In the genomic region with DNA sequence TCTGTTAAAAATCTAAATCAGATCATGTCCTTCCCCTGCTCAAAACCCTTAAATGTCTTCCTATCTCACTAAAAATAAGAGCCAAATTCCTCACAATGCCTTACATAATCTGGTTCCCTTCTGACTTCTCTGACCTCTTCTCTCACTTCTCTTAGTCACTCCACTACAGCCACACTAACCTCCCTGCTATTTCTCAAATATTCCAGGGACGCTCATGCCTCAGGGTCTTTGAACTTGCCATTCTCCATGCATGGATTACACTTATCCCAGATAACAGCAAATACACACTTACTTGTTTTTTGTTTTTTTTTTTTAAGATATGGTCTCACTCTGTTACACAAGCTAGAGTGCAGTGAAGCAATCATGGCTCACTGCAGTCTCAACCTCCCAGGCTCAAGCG, we compare ENCODE assay signal across 25 cellular contexts. TPM values are rescaled to one million over a fixed set of nuclear protein-coding genes. Genes with fewer than 3 reads are reported as not detected.
DNase-seq lines count a peak whose midpoint lies in the region; ATAC-seq, FAIRE-seq and TF ChIP-seq lines count a peak whose summit lies in the region.
"Had no signal": no experiment of that assay in that cellular context is flagged by ENCODE, and none has a peak within 500 bp of the region (broad histone marks: within the 10 kb centered on the region; RNA-seq: fewer than 3 reads in every experiment).

No MANE protein-coding gene starts in this region.

- H3K27me3 ChIP-seq in IMR-90 (ENCODE audit: control insufficient read depth, insufficient read depth, low read length) (no peaks in the 10 kb centered on the region), K562 (ENCODE audit: control insufficient read depth in 2 of 2, insufficient read depth in 2 of 2, low read length in 2 of 2) (no peaks in the 10 kb centered on the region), trophoblast cell (ENCODE audit: insufficient read depth, low read length) (no peaks in the 10 kb centered on the region), gastroesophageal sphincter (no peaks in the 10 kb centered on the region)
- H3K27me3 ChIP-seq: neutrophil had no signal

- H2BK5ac ChIP-seq in IMR-90 (ENCODE audit: low read depth, low read length, poor library complexity, severe bottlenecking) (no peak overlapping the region), trophoblast cell (ENCODE audit: low read depth, low read length, poor library complexity) (no peak overlapping the region)

- H3K4me3 ChIP-seq in IMR-90 (ENCODE audit: insufficient read depth, low read depth, low read length), result no peak overlapping the region
- H3K4me3 ChIP-seq in K562, result no peak overlapping the region
- no peak overlapping the region for H3K4me3 ChIP-seq in trophoblast cell (ENCODE audit: low read depth, low read length)
- no peak overlapping the region for H3K4me3 ChIP-seq in gastroesophageal sphincter
- H3K4me3 ChIP-seq: coronary artery, GM23338 had no signal

- H3K18ac ChIP-seq in IMR-90 (ENCODE audit: low read depth, low read length), result no peak overlapping the region
- no peak overlapping the region for H3K18ac ChIP-seq in trophoblast cell (ENCODE audit: low read length)

- H3K9ac ChIP-seq in IMR-90 (ENCODE audit: low read depth, low read length) (no peak overlapping the region), K562 (ENCODE audit: insufficient read depth in 1 of 2, low read depth in 2 of 2, low read length in 2 of 2) (0 out of 4 replicates have a peak overlapping the region, but pooled peaks of 1 of the 2 experiments have one; percentile 22), trophoblast cell (ENCODE audit: low read length) (no peak overlapping the region)

- no peak overlapping the region for H3K27ac Mint-ChIP-seq in activated CD4-positive, alpha-beta T cell treated with anti-CD3 and anti-CD28 coated beads for 36 hours
- H3K27ac Mint-ChIP-seq: activated B cell treated with CpG ODN at 0.5 μM for 24 hours; activated CD4-positive, alpha-beta memory T cell treated with anti-CD3 and anti-CD28 coated beads, Interleukin-2, amount 10 ng/mL, durations not matched to agents 7 days and 5 days; CD8-positive, alpha-beta T cell; GM23338; type B pancreatic cell had no signal

- H3K27me3 Mint-ChIP-seq in activated CD4-positive, alpha-beta T cell treated with anti-CD3 and anti-CD28 coated beads for 36 hours, result no peaks in the 10 kb centered on the region
- H3K27me3 Mint-ChIP-seq: activated B cell treated with CpG ODN at 0.5 μM for 24 hours; activated CD4-positive, alpha-beta memory T cell treated with anti-CD3 and anti-CD28 coated beads, Interleukin-2, amount 10 ng/mL, durations not matched to agents 7 days and 5 days; progenitor cell of endocrine pancreas; type B pancreatic cell had no signal

- H2AK5ac ChIP-seq in IMR-90 (ENCODE audit: low read depth, low read length), result no peak overlapping the region
- H2AK5ac ChIP-seq in trophoblast cell (ENCODE audit: low read length), result no peak overlapping the region

- no peak overlapping the region for H3K56ac ChIP-seq in IMR-90 (ENCODE audit: extremely low read depth, insufficient read depth, low read length)

- no peaks in the 10 kb centered on the region for H3K9me3 Mint-ChIP-seq in activated CD4-positive, alpha-beta T cell treated with anti-CD3 and anti-CD28 coated beads for 36 hours (ENCODE audit: low read depth)
- H3K9me3 Mint-ChIP-seq: activated B cell treated with CpG ODN at 0.5 μM for 24 hours; activated CD4-positive, alpha-beta memory T cell treated with anti-CD3 and anti-CD28 coated beads, Interleukin-2, amount 10 ng/mL, durations not matched to agents 7 days and 5 days; CD8-positive, alpha-beta T cell; GM23338; type B pancreatic cell had no signal

- H4K91ac ChIP-seq in IMR-90 (ENCODE audit: insufficient read depth, low read depth, low read length) (no peak overlapping the region), trophoblast cell (ENCODE audit: low read depth, low read length) (no peak overlapping the region)

- DNase-seq in ELR (ENCODE audit: low read depth) (peak; percentile 46), IMR-90 (no peak), K562 (ENCODE audit: extremely low read depth in 1 of 4, low spot score in 3 of 4) (no peak), trophoblast cell (peak; percentile 90 to 98), epidermal melanocyte (ENCODE audit: insufficient read length, low spot score) (no peak), medulla oblongata (ENCODE audit: extremely low spot score) (no peak)
- DNase-seq in activated CD4-positive, alpha-beta T cell treated with anti-CD3 and anti-CD28 coated beads for 36 hours, result no peak
- DNase-seq: activated B cell treated with CpG ODN at 0.5 μM for 24 hours; activated CD4-positive, alpha-beta memory T cell treated with anti-CD3 and anti-CD28 coated beads, Interleukin-2, amount 10 ng/mL, durations not matched to agents 7 days and 5 days; activated gamma-delta T cell treated with Interleukin-2 at 50 U/mL for 16 hours; CD8-positive, alpha-beta T cell; DMS53; kidney; NCI-H187; NCI-H526 had no signal

- H3K9me3 ChIP-seq in IMR-90 (ENCODE audit: control insufficient read depth, insufficient read depth, low read length) (no peaks in the 10 kb centered on the region), K562 (replicated peaks; ENCODE audit: control insufficient read depth, insufficient read depth, low read depth, low read length) (no peaks in the 10 kb centered on the region; the same call in 1 of the 2 replicates), trophoblast cell (ENCODE audit: insufficient read depth, low read depth, low read length) (no peaks in the 10 kb centered on the region), gastroesophageal sphincter (no peaks in the 10 kb centered on the region)
- H3K9me3 ChIP-seq: neutrophil had no signal

- no peak for TF ChIP-seq CTCF in IMR-90 (conservative IDR thresholded peaks at IDR 0.05; ENCODE audit: low read depth, low read length)
- TF ChIP-seq CTCF in K562 (IDR thresholded peaks at IDR 0.05 in 2 of 3, conservative IDR thresholded peaks at IDR 0.05 in 1 of 3; ENCODE audit: insufficient read depth in 2 of 3, low read depth in 1 of 3, low read length in 3 of 3), result no peak
- no peak for TF ChIP-seq CTCF in gastroesophageal sphincter (IDR thresholded peaks at IDR 0.05)

- POLR2A ChIA-PET in IMR-90 (lab: Charles Lee; ENCODE audit: unreplicated experiment), result interaction anchor here (0.6 kb wide), 1 partner anchor 283 kb away, joined by 15 read pairs; no protein-coding TSS in a partner anchor
- POLR2A ChIA-PET in K562 (lab: Yijun Ruan, JAX), result interaction anchor here (0.8 to 1.0 kb wide), 3 partner anchors 9 to 47 kb away, joined by 3 to 8 read pairs (median 3); partner anchors contain the start of gene TP53BP1
- POLR2A ChIA-PET in activated CD4-positive, alpha-beta T cell treated with anti-CD3 and anti-CD28 coated beads for 36 hours (lab: Charles Lee), result no interaction called here

- no peak overlapping the region for H4K12ac ChIP-seq in trophoblast cell (ENCODE audit: low read depth, low read length)

- H4K8ac ChIP-seq in IMR-90 (ENCODE audit: low read depth in 2 of 2, low read length in 2 of 2) (no peak overlapping the region), trophoblast cell (ENCODE audit: low read depth, low read length) (no peak overlapping the region)

- H3K14ac ChIP-seq in IMR-90 (replicated peaks; ENCODE audit: low read depth, low read length) (no peak overlapping the region), trophoblast cell (ENCODE audit: low read length) (no peak overlapping the region)

- no peak for FAIRE-seq in K562 (lab: Jason Lieb, UNC)
- FAIRE-seq: bronchial epithelial cell, GM18507, HTR-8/SVneo, kidney, RCC 7860 had no signal

- no peak overlapping the region for H3K23ac ChIP-seq in IMR-90 (ENCODE audit: low read depth, low read length)
- H3K23ac ChIP-seq in trophoblast cell (ENCODE audit: low read length), result no peak overlapping the region

- BruUV-seq in IMR-90 (replicated peaks; lab: Mats Ljungman, UMichigan), result no TSS peak
- BruUV-seq in K562 (replicated peaks; lab: Mats Ljungman, UMichigan), result no TSS peak

- H2AFZ ChIP-seq in IMR-90 (replicated peaks; ENCODE audit: low read length, poor library complexity) (no peak overlapping the region), K562 (ENCODE audit: low read depth, low read length) (no peak overlapping the region), trophoblast cell (ENCODE audit: insufficient read depth, low read length, poor library complexity) (no peak overlapping the region)
- H2AFZ ChIP-seq: GM23338 had no signal

- no peak for TF ChIP-seq POLR2A in IMR-90 (IDR thresholded peaks at IDR 0.05; ENCODE audit: low read depth, low read length)
- no peak for TF ChIP-seq POLR2A in K562 (conservative IDR thresholded peaks at IDR 0.05)
- no peak for TF ChIP-seq POLR2A in gastroesophageal sphincter (IDR thresholded peaks at IDR 0.05)

- H3K4me3 Mint-ChIP-seq in activated CD4-positive, alpha-beta T cell treated with anti-CD3 and anti-CD28 coated beads for 36 hours, result no peak overlapping the region
- H3K4me3 Mint-ChIP-seq: activated B cell treated with CpG ODN at 0.5 μM for 24 hours; activated CD4-positive, alpha-beta memory T cell treated with anti-CD3 and anti-CD28 coated beads, Interleukin-2, amount 10 ng/mL, durations not matched to agents 7 days and 5 days; CD8-positive, alpha-beta T cell; GM23338; type B pancreatic cell had no signal

- H3K79me2 ChIP-seq in K562 (ENCODE audit: control insufficient read depth, insufficient read depth, low read length), result peaks cover 2% of the 10 kb centered on the region; the same call in 1 of the 3 replicates
- H3K79me2 ChIP-seq in trophoblast cell (ENCODE audit: control insufficient read depth, insufficient read depth, low read length, poor library complexity), result no peaks in the 10 kb centered on the region

- TF ChIP-seq EP300 in K562 (IDR thresholded peaks at IDR 0.05; ENCODE audit: low read length) (no peak), gastroesophageal sphincter (IDR thresholded peaks at IDR 0.05) (no peak)

- no peaks in the 10 kb centered on the region for H3K4me1 ChIP-seq in IMR-90 (ENCODE audit: control insufficient read depth, insufficient read depth, low read length)
- H3K4me1 ChIP-seq in K562 (replicated peaks in 1 of 2; ENCODE audit: control insufficient read depth in 2 of 2, insufficient read depth in 2 of 2, low read length in 2 of 2), result peaks cover 8 to 10% of the 10 kb centered on the region in 2 experiments; a peak in 4 of 5 replicates
- no peaks in the 10 kb centered on the region for H3K4me1 ChIP-seq in trophoblast cell (ENCODE audit: control insufficient read depth in 1 of 2, insufficient read depth in 2 of 2, low read length in 2 of 2)
- H3K4me1 ChIP-seq in gastroesophageal sphincter, result peaks cover 0 to 17% (median 0%) of the 10 kb centered on the region in 3 donors

- CTCF ChIA-PET in IMR-90 (lab: Yijun Ruan, JAX), result no interaction called here
- CTCF ChIA-PET in K562 (lab: Yijun Ruan, JAX; ENCODE audit: low intra/inter-chr PET ratio), result no interaction called here
- CTCF ChIA-PET in activated CD4-positive, alpha-beta T cell treated with anti-CD3 and anti-CD28 coated beads for 36 hours (lab: Charles Lee), result interaction anchor here (0.6 to 1.4 kb wide), 3 partner anchors 9 to 56 kb away, joined by 3 to 6 read pairs (median 4); partner anchors contain the start of gene TP53BP1

- no peak overlapping the region for H2AK9ac ChIP-seq in IMR-90 (replicated peaks; ENCODE audit: low read depth, low read length, poor library complexity)

- no peak overlapping the region for H2BK120ac ChIP-seq in IMR-90 (ENCODE audit: low read depth, low read length)
- H2BK120ac ChIP-seq in trophoblast cell (ENCODE audit: insufficient read depth, low read length, poor library complexity), result no peak overlapping the region

- no peak overlapping the region for H2BK20ac ChIP-seq in IMR-90 (ENCODE audit: low read depth, low read length)

- no peak overlapping the region for H2BK15ac ChIP-seq in IMR-90 (ENCODE audit: low read depth, low read length)

- H3K9me1 ChIP-seq in IMR-90 (ENCODE audit: insufficient read depth, low read length), result no peaks in the 10 kb centered on the region; the same call in 1 of the 2 replicates
- H3K9me1 ChIP-seq in K562 (ENCODE audit: control insufficient read depth, insufficient read depth, low read length), result no peaks in the 10 kb centered on the region

- WGBS in IMR-90 (ENCODE audit: extremely low coverage in 2 of 2, insufficient read length in 1 of 2), 2 experiments, result no CpG with 5 or more reads among the region's 2 CpGs
- WGBS in K562 (ENCODE audit: insufficient coverage, low coverage, missing lambda C conversion rate), result 75% methylated on average over 2 of the region's 2 CpGs
- no CpG with 5 or more reads among the region's 2 CpGs for WGBS in trophoblast cell (ENCODE audit: extremely low coverage, insufficient coverage, insufficient read length)
- WGBS in gastroesophageal sphincter (ENCODE audit: low coverage in 1 of 2), 2 donors, result 80 to 90% methylated on average over 1 to 2 of the region's 2 CpGs

- ATAC-seq in IMR-90 (ENCODE audit: low read depth) (no peak; the same call in 1 of the 2 replicates), K562 (peak; percentile 37), gastroesophageal sphincter (no peak)
- ATAC-seq in activated CD4-positive, alpha-beta T cell treated with anti-CD3 and anti-CD28 coated beads for 36 hours, result no peak
- ATAC-seq: CD8-positive, alpha-beta T cell; GM23338 had no signal

- no peak overlapping the region for H3K27ac ChIP-seq in IMR-90 (ENCODE audit: insufficient read depth, low read length)
- H3K27ac ChIP-seq in K562 (ENCODE audit: extremely low read depth, low read depth, low read length), result peak overlapping the region; percentile 47; the same call in 1 of the 3 replicates
- H3K27ac ChIP-seq in trophoblast cell (ENCODE audit: low read depth, low read length), result no peak overlapping the region
- no peak overlapping the region for H3K27ac ChIP-seq in gastroesophageal sphincter
- H3K27ac ChIP-seq: coronary artery, neutrophil had no signal

- in situ Hi-C loops in IMR-90 (cut with MboI; ENCODE audit: low sequenced_read_pairs), result no loop called here
- in situ Hi-C loops in K562 (cut with MboI), result no loop called here

- intact Hi-C loops in IMR-90 (cut with micrococcal nuclease), result no loop called here
- intact Hi-C loops in K562 (cut with micrococcal nuclease), result no loop called here
- intact Hi-C loops in activated CD4-positive, alpha-beta T cell treated with anti-CD3 and anti-CD28 coated beads for 36 hours (cut with DNase I, micrococcal nuclease), result loop anchor here in 1 of 2 experiments (5.0 kb wide), 1 partner anchor 33 kb away; the partner anchor contains the start of gene MAP1A

- H3K4ac ChIP-seq in IMR-90 (ENCODE audit: low read depth, low read length) (no peak overlapping the region), trophoblast cell (ENCODE audit: low read depth, low read length) (no peak overlapping the region)

- H3K36me3 ChIP-seq in IMR-90 (ENCODE audit: control insufficient read depth, insufficient read depth, low read length) (peaks cover 39% of the 10 kb centered on the region), K562 (ENCODE audit: control insufficient read depth, insufficient read depth, low read length) (peaks cover 54% of the 10 kb centered on the region), trophoblast cell (ENCODE audit: control insufficient read depth in 1 of 2, insufficient read depth in 2 of 2, low read length in 2 of 2) (peaks cover 14 to 21% of the 10 kb centered on the region in 2 experiments), gastroesophageal sphincter (peaks cover 0 to 66% of the 10 kb centered on the region in 2 donors)

- H4K5ac ChIP-seq in IMR-90 (ENCODE audit: low read depth, low read length), result no peak overlapping the region

- H2BK12ac ChIP-seq in trophoblast cell (ENCODE audit: low read length), result no peak overlapping the region

- H3K79me1 ChIP-seq in IMR-90 (ENCODE audit: low read depth in 1 of 2, low read length in 2 of 2) (peaks cover 20 to 31% of the 10 kb centered on the region in 2 experiments), trophoblast cell (ENCODE audit: low read length) (no peaks in the 10 kb centered on the region)

- H4K20me1 ChIP-seq in IMR-90 (ENCODE audit: insufficient read depth, low read length) (peaks cover 4% of the 10 kb centered on the region; the same call in 1 of the 2 replicates), K562 (replicated peaks; ENCODE audit: control insufficient read depth, insufficient read depth, low read length) (no peaks in the 10 kb centered on the region)

- dilution Hi-C loops in IMR-90 (cut with HindIII; ENCODE audit: low sequenced_read_pairs, unreplicated experiment), result no loop called here

- H3K4me2 ChIP-seq in IMR-90 (ENCODE audit: low read depth, low read length) (no peak overlapping the region), K562 (ENCODE audit: insufficient read depth, low read length) (no peak overlapping the region), trophoblast cell (ENCODE audit: low read length) (no peak overlapping the region)
- H3K4me2 ChIP-seq: GM23338 had no signal

- peaks cover 11% of the 10 kb centered on the region for H3K4me1 Mint-ChIP-seq in activated CD4-positive, alpha-beta T cell treated with anti-CD3 and anti-CD28 coated beads for 36 hours

- TF ChIP-seq RAD21 in IMR-90 (IDR thresholded peaks at IDR 0.05; ENCODE audit: low read length) (no peak), K562 (CRISPR knock-in tag; conservative IDR thresholded peaks at IDR 0.05 in 1 of 2, IDR thresholded peaks at IDR 0.05 in 1 of 2) (no peak)

- peaks cover 18% of the 10 kb centered on the region for H3K36me3 Mint-ChIP-seq in activated CD4-positive, alpha-beta T cell treated with anti-CD3 and anti-CD28 coated beads for 36 hours (ENCODE audit: low read depth)

RNA-seq across cellular contexts. Expression of gene TP53BP1, which starts 8.5 kb away (rescaled TPM):
- total RNA-seq in IMR-90 (2012; rRNA removed) (64.5 and 73.9 TPM in 2 replicates), K562 (2014; rRNA removed) (30.9 and 31.3 TPM in 2 replicates), K562 (2014; rRNA removed; fragmentation: Illumina TruSeq; extraction: Trizol) (37.6 and 38.1 TPM in 2 replicates), K562 (2015; rRNA removed; fragmentation: Illumina TruSeq; extraction: Trizol) (34.5 and 38.5 TPM in 2 replicates), K562 (2021) (32.8 and 32.9 TPM in 2 replicates), gastroesophageal sphincter (10 to 100 TPM; 21.8 to 40.2 (median 33.5) TPM)
- polyA plus RNA-seq in IMR-90 (2012; rRNA removed) (33.9 and 36.3 TPM in 2 replicates), K562 (2011; rRNA removed) (58.1 and 63.3 TPM in 2 replicates), K562 (2014; fragmentation: Illumina TruSeq; extraction: Trizol) (26.7 and 29.6 TPM in 2 replicates), K562 (2014; fragmentation: Nextera tagmentation; extraction: Ambion mirVana) (1 to 10 TPM; 5.7 to 6.3 TPM), K562 (2014; rRNA removed) (22.6 and 23.2 TPM in 2 replicates)
- polyA plus RNA-seq in IMR-90 (2012; cell fraction: cytosol; rRNA removed), result 15.6 and 19.1 TPM in 2 replicates
- polyA plus RNA-seq in IMR-90 (2012; cell fraction: nucleus; rRNA removed; ENCODE audit: low replicate concordance), result 46.0 and 100 TPM in 2 replicates
- total RNA-seq in K562 (2011; cell fraction: chromatin; rRNA removed; ENCODE audit: low replicate concordance), result 87.9 and 206 TPM in 2 replicates
- total RNA-seq in K562 (2011; cell fraction: nucleolus; rRNA removed), result 50.7 and 55.4 TPM in 2 replicates
- total RNA-seq in K562 (2011; cell fraction: nucleoplasm; rRNA removed), result 69.3 and 81.3 TPM in 2 replicates
- 21.5 and 33.6 TPM in 2 replicates for polyA plus RNA-seq in K562 (2011; cell fraction: cytosol; rRNA removed)
- polyA plus RNA-seq in K562 (2011; cell fraction: nucleus; rRNA removed), result 80.2 and 82.6 TPM in 2 replicates
- 24.7 and 25.9 TPM in 2 replicates for polyA plus RNA-seq in K562 (2012)
- polyA minus RNA-seq in K562 (2011; rRNA and poly(A)+ RNA removed), result 114 and 126 TPM in 2 replicates
- 37.3 and 40.7 TPM in 2 replicates for polyA minus RNA-seq in K562 (2011; cell fraction: cytosol; rRNA and poly(A)+ RNA removed)
- polyA minus RNA-seq in K562 (2011; cell fraction: nucleus; rRNA and poly(A)+ RNA removed), result 56.7 and 78.5 TPM in 2 replicates
- 22.8 TPM in 2 replicates for polyA plus RNA-seq in trophoblast cell (2013)
- total RNA-seq in activated CD4-positive, alpha-beta T cell treated with anti-CD3 and anti-CD28 coated beads for 36 hours, result 10 to 100 TPM; 22.4 to 23.9 TPM

RNA-seq across cellular contexts. Expression of gene MAP1A, which starts 33.0 kb away (rescaled TPM):
- total RNA-seq in IMR-90 (2012; rRNA removed), result 47.2 and 48.2 TPM in 2 replicates
- 28.7 and 31.3 TPM in 2 replicates for polyA plus RNA-seq in IMR-90 (2012; rRNA removed)
- polyA plus RNA-seq in IMR-90 (2012; cell fraction: cytosol; rRNA removed), result 15.3 and 17.4 TPM in 2 replicates
- 12.7 and 15.8 TPM in 2 replicates for polyA plus RNA-seq in IMR-90 (2012; cell fraction: nucleus; rRNA removed; ENCODE audit: low replicate concordance)
- 17.4 and 19.7 TPM in 2 replicates for total RNA-seq in K562 (2011; cell fraction: chromatin; rRNA removed; ENCODE audit: low replicate concordance)
- total RNA-seq in K562 (2011; cell fraction: nucleolus; rRNA removed), result 13.9 and 17.8 TPM in 2 replicates
- total RNA-seq in K562 (2011; cell fraction: nucleoplasm; rRNA removed), result 14.8 and 16.3 TPM in 2 replicates
- total RNA-seq in K562 (2014; rRNA removed), result 9.4 and 11.8 TPM in 2 replicates
- 6.9 and 7.3 TPM in 2 replicates for total RNA-seq in K562 (2014; rRNA removed; fragmentation: Illumina TruSeq; extraction: Trizol)
- 7.6 and 9.0 TPM in 2 replicates for total RNA-seq in K562 (2015; rRNA removed; fragmentation: Illumina TruSeq; extraction: Trizol)
- total RNA-seq in K562 (2021), result 18.6 and 20.3 TPM in 2 replicates
- polyA plus RNA-seq in K562 (2011; rRNA removed), result 4.3 and 7.0 TPM in 2 replicates
- polyA plus RNA-seq in K562 (2011; cell fraction: cytosol; rRNA removed), result 3.9 and 5.2 TPM in 2 replicates
- polyA plus RNA-seq in K562 (2011; cell fraction: nucleus; rRNA removed), result 4.0 and 5.8 TPM in 2 replicates
- 8.2 and 17.3 TPM in 2 replicates for polyA plus RNA-seq in K562 (2012)
- polyA plus RNA-seq in K562 (2014; fragmentation: Illumina TruSeq; extraction: Trizol), result 12.5 and 13.4 TPM in 2 replicates
- 1 to 10 TPM; 2.0 to 5.6 TPM for polyA plus RNA-seq in K562 (2014; fragmentation: Nextera tagmentation; extraction: Ambion mirVana)
- 4.4 and 4.7 TPM in 2 replicates for polyA plus RNA-seq in K562 (2014; rRNA removed)
- 18.8 and 20.5 TPM in 2 replicates for polyA minus RNA-seq in K562 (2011; rRNA and poly(A)+ RNA removed)
- 21.0 and 24.4 TPM in 2 replicates for polyA minus RNA-seq in K562 (2011; cell fraction: cytosol; rRNA and poly(A)+ RNA removed)
- polyA minus RNA-seq in K562 (2011; cell fraction: nucleus; rRNA and poly(A)+ RNA removed), result 7.3 and 9.3 TPM in 2 replicates
- 4.6 and 5.0 TPM in 2 replicates for polyA plus RNA-seq in trophoblast cell (2013)
- 10 to 100 TPM; 28.9 to 59.1 (median 35.1) TPM for total RNA-seq in gastroesophageal sphincter
- 1 to 10 TPM; 1.3 TPM for total RNA-seq in activated CD4-positive, alpha-beta T cell treated with anti-CD3 and anti-CD28 coated beads for 36 hours

Comparison
In these comparisons a context has a peak if more than half of its experiments do, and no peak if none do; other contexts are left out.
1. DNase-seq: peak in ELR (single experiment) and trophoblast cell (2 of 2); none in IMR-90 (single experiment), K562 (0 of 4), epidermal melanocyte (single experiment), activated CD4-positive, alpha-beta T cell treated with anti-CD3 and anti-CD28 coated beads for 36 hours (single experiment) and medulla oblongata (single experiment).